24 cellular contexts compared by ENCODE assay signal in the genomic region with DNA sequence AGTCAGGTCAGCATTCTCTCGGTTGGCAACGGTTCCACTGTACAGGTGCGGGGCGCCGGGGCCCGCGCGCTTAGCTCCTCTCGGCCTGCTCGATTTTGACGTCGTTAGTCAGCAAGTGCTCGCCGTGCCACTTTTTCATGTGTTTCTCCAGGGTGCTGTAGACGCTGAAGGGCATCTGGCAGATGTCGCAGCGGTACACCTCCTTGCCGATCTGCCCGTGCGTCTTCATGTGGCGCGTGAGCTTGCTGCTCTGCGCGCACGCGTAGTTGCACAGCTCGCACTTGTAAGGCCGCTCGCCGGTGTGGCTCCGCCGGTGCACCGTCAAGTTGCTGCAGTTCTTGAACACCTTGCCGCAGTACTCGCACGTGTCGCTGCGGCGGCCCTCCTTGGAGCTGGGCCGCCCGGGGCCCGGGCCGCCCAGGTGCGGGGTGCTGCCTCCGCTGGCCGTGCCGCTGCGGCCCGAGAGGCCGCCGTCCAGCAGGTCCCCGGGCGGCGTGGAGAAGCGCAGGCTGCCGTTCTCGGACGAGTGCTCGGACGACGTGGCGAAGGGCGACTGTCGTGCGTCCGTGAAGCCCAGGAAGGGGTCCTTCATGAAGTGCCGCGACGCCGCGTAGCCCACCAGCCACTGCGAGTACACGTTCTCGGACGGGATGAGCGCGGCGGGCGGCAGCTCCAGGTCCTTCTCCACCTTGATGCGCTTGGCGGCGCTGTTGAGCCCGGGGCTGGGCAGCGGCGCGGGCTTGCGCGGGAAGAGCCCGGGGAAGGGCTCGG.
DNase-seq lines count a peak whose midpoint lies in the region; ATAC-seq and TF ChIP-seq lines count a peak whose summit lies in the region.
"Had no signal": no experiment of that assay in that cellular context is flagged by ENCODE, and none has a peak within 500 bp of the region (broad histone marks: within the 10 kb centered on the region; RNA-seq: fewer than 3 reads in every experiment).

No MANE protein-coding gene starts in this region.

- H3K4ac ChIP-seq in H9 (ENCODE audit: low read depth, low read length) = no peak overlapping the region
- no peak overlapping the region for H3K4ac ChIP-seq in neuronal stem cell (ENCODE audit: low read length)

- peaks cover 8 to 31% (median 19%) of the 10 kb centered on the region in 4 donors for H3K4me1 Mint-ChIP-seq in CD4-positive, alpha-beta memory T cell
- H3K4me1 Mint-ChIP-seq in H9 = peaks cover 17 to 24% of the 10 kb centered on the region in 2 experiments
- H3K4me1 Mint-ChIP-seq in effector memory CD8-positive, alpha-beta T cell (ENCODE audit: low read depth in 2 of 2) = peaks cover 7 to 13% of the 10 kb centered on the region in 2 donors

- POLR2A ChIA-PET in CD4-positive, alpha-beta memory T cell (lab: Charles Lee; ENCODE audit: partially characterized antibody) = interaction anchor here (1.1 to 87.2 kb wide), 3 partner anchors 14 to 70 kb away, joined by 3 to 6015 read pairs (median 3); partner anchors contain the start of gene BCL11B

- peaks cover 22% of the 10 kb centered on the region for H3K4me1 ChIP-seq in CD4-positive, alpha-beta memory T cell (ENCODE audit: insufficient read depth, low read length)
- H3K4me1 ChIP-seq in H9 (ENCODE audit: insufficient read depth, low read length) (no peaks in the 10 kb centered on the region), neuronal stem cell (ENCODE audit: control insufficient read depth in 2 of 2, insufficient read depth in 1 of 2, low read depth in 1 of 2, low read length in 2 of 2) (no peaks in the 10 kb centered on the region)
- H3K4me1 ChIP-seq: Caco-2 had no signal

- H2AK5ac ChIP-seq in H9 (ENCODE audit: insufficient read length, low read length) (no peak overlapping the region), neuronal stem cell (ENCODE audit: low read depth, low read length) (peak overlapping the region; percentile 85)

- peak overlapping the region in 2 of 8 donors; percentile 21 to 41 for H3K4me3 Mint-ChIP-seq in CD4-positive, alpha-beta memory T cell
- H3K4me3 Mint-ChIP-seq in H9 = no peak overlapping the region
- no peak overlapping the region for H3K4me3 Mint-ChIP-seq in effector memory CD8-positive, alpha-beta T cell
- H3K4me3 Mint-ChIP-seq: brain, nephron had no signal

- H3K79me2 ChIP-seq in H9 (ENCODE audit: insufficient read depth, low read length) = no peaks in the 10 kb centered on the region

- no peak overlapping the region for H2BK12ac ChIP-seq in H9 (ENCODE audit: insufficient read length, low read depth, low read length)
- H2BK12ac ChIP-seq in neuronal stem cell (ENCODE audit: low read length) = peak overlapping the region; percentile 75

- H2AFZ ChIP-seq in H9 (ENCODE audit: low read length) = no peak overlapping the region
- H2AFZ ChIP-seq in neuronal stem cell (ENCODE audit: low read length) = no peak overlapping the region

- H3K18ac ChIP-seq in H9 (ENCODE audit: insufficient read length, low read depth, low read length) (no peak overlapping the region), neuronal stem cell (ENCODE audit: low read length) (peak overlapping the region; percentile 74)

- H3K14ac ChIP-seq in H9 (ENCODE audit: insufficient read depth, low read length) = no peak overlapping the region
- peak overlapping the region; percentile 75 for H3K14ac ChIP-seq in neuronal stem cell (ENCODE audit: low read length)

- no CpG with 5 or more reads among the region's 90 CpGs for WGBS in H9 (ENCODE audit: extremely low coverage, insufficient read length, low lambda C conversion rate)
- WGBS in neuronal stem cell (ENCODE audit: extremely low coverage in 2 of 2, insufficient read length in 2 of 2, insufficient replicate concordance in 1 of 2), 2 donors = no CpG with 5 or more reads among the region's 90 CpGs

- no peak overlapping the region for H3K27ac ChIP-seq in CD4-positive, alpha-beta memory T cell (ENCODE audit: low read depth, low read length)
- H3K27ac ChIP-seq in H9 (ENCODE audit: insufficient read length, low read depth, low read length) (no peak overlapping the region), neuronal stem cell (replicated peaks; ENCODE audit: low read length) (no peak overlapping the region), brain microvascular endothelial cell (no peak overlapping the region)
- H3K27ac ChIP-seq: BLaER1 treated with 17β-estradiol and CSF1 and Interleukin-3, amounts not matched to agents 10 nM and 100 nM; lower lobe of right lung; ovary had no signal

- peaks cover 67 to 68% of the 10 kb centered on the region in 2 donors for H3K36me3 Mint-ChIP-seq in CD4-positive, alpha-beta memory T cell
- H3K36me3 Mint-ChIP-seq in H9 (ENCODE audit: insufficient read depth in 1 of 3, low read depth in 3 of 3) = peaks cover 0 to 7% (median 4%) of the 10 kb centered on the region in 3 experiments; a peak in 3 of 7 replicates
- H3K36me3 Mint-ChIP-seq in effector memory CD8-positive, alpha-beta T cell (ENCODE audit: insufficient read depth) = peaks cover 78% of the 10 kb centered on the region

- peak; percentile 26; the same call in 1 of the 3 replicates for TF ChIP-seq CTCF in H9 (conservative IDR thresholded peaks at IDR 0.05)
- TF ChIP-seq CTCF in brain microvascular endothelial cell (IDR thresholded peaks at IDR 0.05; ENCODE audit: low read depth, low read length, missing control alignments) = no peak

- peak in 1 of 5 donors; percentile 37 for DNase-seq in CD4-positive, alpha-beta memory T cell
- peak; percentile 85 for DNase-seq in H9
- no peak for DNase-seq in effector memory CD8-positive, alpha-beta T cell
- no peak for DNase-seq in neuronal stem cell (ENCODE audit: low spot score)
- no peak for DNase-seq in stimulated activated naive CD4-positive, alpha-beta T cell treated with Interleukin-2 at 50 U/mL for 16 hours (lab: John Stamatoyannopoulos, UW)
- DNase-seq in brain microvascular endothelial cell = no peak
- no peak for DNase-seq in SW480 (ENCODE audit: low spot score)
- DNase-seq: Caco-2; GDM1; kidney glomerular epithelial cell; lower lobe of right lung; NCI-H1105; NCI-H2029; NCI-H226; NCI-H748 treated with DMSO at 0.1 percent for 48 hours; ovary; RPMI8226; stimulated activated CD4-positive, alpha-beta T cell treated with anti-CD3 and anti-CD28 coated beads, Interleukin-1b, Interleukin-23, amount 100 ng/mL, for 48 hours; stimulated activated CD8-positive, alpha-beta memory T cell treated with anti-CD3 and anti-CD28 coated beads, Interleukin-4, amount 100 ng/mL, for 48 hours; trophoblast cell had no signal

- H3K4me3 ChIP-seq in CD4-positive, alpha-beta memory T cell (ENCODE audit: low read length in 2 of 2) = no peak overlapping the region
- H3K4me3 ChIP-seq in neuronal stem cell (ENCODE audit: low read length in 2 of 2) = no peak overlapping the region
- H3K4me3 ChIP-seq in brain microvascular endothelial cell (ENCODE audit: low read depth, low read length) = no peak overlapping the region
- H3K4me3 ChIP-seq: BLaER1 treated with 17β-estradiol and CSF1 and Interleukin-3, amounts not matched to agents 10 nM and 100 nM; lower lobe of right lung; ovary; smooth muscle cell had no signal

- no peak for ATAC-seq in effector memory CD8-positive, alpha-beta T cell (replicated peaks)
- ATAC-seq: lower lobe of right lung had no signal

- no peaks in the 10 kb centered on the region for H3K27me3 Mint-ChIP-seq in CD4-positive, alpha-beta memory T cell
- H3K27me3 Mint-ChIP-seq in H9 (ENCODE audit: low read depth) = no peaks in the 10 kb centered on the region
- H3K27me3 Mint-ChIP-seq in effector memory CD8-positive, alpha-beta T cell = no peaks in the 10 kb centered on the region
- H3K27me3 Mint-ChIP-seq: brain had no signal

- H2BK20ac ChIP-seq in H9 (ENCODE audit: low read depth, low read length, poor library complexity, severe bottlenecking) = no peak overlapping the region

- H4K20me1 ChIP-seq in H9 (ENCODE audit: control insufficient read depth, insufficient read depth, insufficient read length) = no peaks in the 10 kb centered on the region

- H2BK5ac ChIP-seq in H9 (ENCODE audit: insufficient read length, low read length) (no peak overlapping the region), neuronal stem cell (ENCODE audit: low read length) (peak overlapping the region; percentile 46)

- H3K9me3 Mint-ChIP-seq in CD4-positive, alpha-beta memory T cell = peaks cover 0 to 9% (median 1%) of the 10 kb centered on the region in 8 donors
- H3K9me3 Mint-ChIP-seq in H9 = no peaks in the 10 kb centered on the region
- H3K9me3 Mint-ChIP-seq in effector memory CD8-positive, alpha-beta T cell = no peaks in the 10 kb centered on the region
- H3K9me3 Mint-ChIP-seq: nephron had no signal

- no peaks in the 10 kb centered on the region for H3K23me2 ChIP-seq in H9 (ENCODE audit: insufficient read length, low read depth, low read length, poor library complexity, severe bottlenecking)

- H4K91ac ChIP-seq in H9 (ENCODE audit: insufficient read length, low read depth, low read length) (no peak overlapping the region), neuronal stem cell (ENCODE audit: low read depth, low read length, poor library complexity) (no peak overlapping the region)

- peaks cover 64% of the 10 kb centered on the region for H3K36me3 ChIP-seq in CD4-positive, alpha-beta memory T cell (ENCODE audit: insufficient read depth, low read length)
- H3K36me3 ChIP-seq in neuronal stem cell (replicated peaks in 1 of 2; ENCODE audit: control insufficient read depth in 2 of 2, insufficient read depth in 2 of 2, low read length in 2 of 2) (no peaks in the 10 kb centered on the region), brain microvascular endothelial cell (replicated peaks) (no peaks in the 10 kb centered on the region)
- H3K36me3 ChIP-seq: lower lobe of right lung, ovary had no signal

- H3K27me3 ChIP-seq in CD4-positive, alpha-beta memory T cell (ENCODE audit: insufficient read depth, low read length) = no peaks in the 10 kb centered on the region
- H3K27me3 ChIP-seq in H9 (ENCODE audit: insufficient read depth, low read length) = no peaks in the 10 kb centered on the region
- H3K27me3 ChIP-seq in neuronal stem cell (ENCODE audit: control insufficient read depth in 3 of 3, insufficient read depth in 3 of 3, low read depth in 1 of 3, low read length in 3 of 3) = peaks cover 0 to 17% (median 0%) of the 10 kb centered on the region in 3 experiments
- H3K27me3 ChIP-seq in brain microvascular endothelial cell (replicated peaks) = no peaks in the 10 kb centered on the region
- H3K27me3 ChIP-seq: BLaER1 treated with 17β-estradiol and CSF1 and Interleukin-3, amounts not matched to agents 10 nM and 100 nM; ovary had no signal

- in situ Hi-C loops in brain microvascular endothelial cell (cut with HindIII; ENCODE audit: low pct_ligation_motif_present, low sequenced_read_pairs) = no loop called here

- H3K23ac ChIP-seq in H9 (ENCODE audit: insufficient read length, low read depth, low read length) (no peak overlapping the region), neuronal stem cell (ENCODE audit: low read depth, low read length, poor library complexity) (peak overlapping the region; percentile 92)

- H3K79me1 ChIP-seq in H9 (ENCODE audit: insufficient read depth, low read depth, low read length, poor library complexity, severe bottlenecking) (no peaks in the 10 kb centered on the region), neuronal stem cell (ENCODE audit: low read depth, low read length) (peaks cover 3% of the 10 kb centered on the region)

- intact Hi-C loops in CD4-positive, alpha-beta memory T cell (cut with micrococcal nuclease) = no loop called here

- H2BK15ac ChIP-seq in H9 (ENCODE audit: low read depth, low read length) = no peak overlapping the region
- H2BK15ac ChIP-seq in neuronal stem cell (ENCODE audit: low read length) = no peak overlapping the region

- H4K5ac ChIP-seq in H9 (ENCODE audit: insufficient read length, low read depth, low read length) = no peak overlapping the region

- no peak overlapping the region for H3K56ac ChIP-seq in H9 (ENCODE audit: insufficient read length, low read depth, low read length)

- H3K27ac Mint-ChIP-seq in CD4-positive, alpha-beta memory T cell = peak overlapping the region in 4 of 7 donors; percentile 13 to 82 (median 48)
- peak overlapping the region in 2 of 3 experiments; percentile 8 to 85; a peak in 3 of 7 replicates for H3K27ac Mint-ChIP-seq in H9
- peak overlapping the region; percentile 32 to 41 for H3K27ac Mint-ChIP-seq in effector memory CD8-positive, alpha-beta T cell
- H3K27ac Mint-ChIP-seq: brain, nephron had no signal

- H3K9me3 ChIP-seq in CD4-positive, alpha-beta memory T cell (ENCODE audit: control insufficient read depth in 1 of 2, low read length in 2 of 2) = no peaks in the 10 kb centered on the region
- H3K9me3 ChIP-seq in H9 (ENCODE audit: control insufficient read depth, low read depth, low read length) (no peaks in the 10 kb centered on the region), neuronal stem cell (replicated peaks in 1 of 2; ENCODE audit: control insufficient read depth in 2 of 2, insufficient read depth in 1 of 2, low read depth in 1 of 2, low read length in 2 of 2) (peaks cover 0 to 6% of the 10 kb centered on the region in 2 donors)
- H3K9me3 ChIP-seq: Caco-2, lower lobe of right lung, ovary had no signal

- no peak overlapping the region for H4K8ac ChIP-seq in H9 (replicated peaks; ENCODE audit: insufficient read length, low read depth, low read length)
- H4K8ac ChIP-seq in neuronal stem cell (ENCODE audit: low read depth, low read length) = no peak overlapping the region

- H3K4me2 ChIP-seq in H9 (ENCODE audit: insufficient read depth, insufficient read length, low read length) = no peak overlapping the region
- no peak overlapping the region for H3K4me2 ChIP-seq in neuronal stem cell (ENCODE audit: insufficient read depth, low read length, poor library complexity, severe bottlenecking)
- H3K4me2 ChIP-seq: BLaER1 treated with 17β-estradiol and CSF1 and Interleukin-3, amounts not matched to agents 10 nM and 100 nM; smooth muscle cell had no signal

- H3T11ph ChIP-seq in H9 (ENCODE audit: low read length) = no peak overlapping the region

- CTCF ChIA-PET in CD4-positive, alpha-beta memory T cell (lab: Charles Lee; ENCODE audit: partially characterized antibody) = no interaction called here

- H3K9ac ChIP-seq in H9 (ENCODE audit: extremely low read depth, insufficient read length, low read length) (no peak overlapping the region), neuronal stem cell (ENCODE audit: low read depth, low read length, poor library complexity) (no peak overlapping the region)
- H3K9ac ChIP-seq: BLaER1 treated with 17β-estradiol and CSF1 and Interleukin-3, amounts not matched to agents 10 nM and 100 nM had no signal

- no peak overlapping the region for H2BK120ac ChIP-seq in H9 (ENCODE audit: low read depth, low read length, poor library complexity, severe bottlenecking)
- no peak overlapping the region for H2BK120ac ChIP-seq in neuronal stem cell (ENCODE audit: low read depth, low read length)
